Comparison of ENCODE assay signal across 1 cellular context in genomic region chr13:102978168-102978567, GRCh38.
TF ChIP-seq lines count a peak whose summit lies in the region.

No MANE protein-coding gene starts in this region.

TF ChIP-seq in SK-N-SH treated with all-trans-retinoic acid at 6 μM for 48 hours, 23 proteins besides CTCF, POLR2A, EP300 and RAD21 (continued from another document):
- TF ChIP-seq, protein P1, sequence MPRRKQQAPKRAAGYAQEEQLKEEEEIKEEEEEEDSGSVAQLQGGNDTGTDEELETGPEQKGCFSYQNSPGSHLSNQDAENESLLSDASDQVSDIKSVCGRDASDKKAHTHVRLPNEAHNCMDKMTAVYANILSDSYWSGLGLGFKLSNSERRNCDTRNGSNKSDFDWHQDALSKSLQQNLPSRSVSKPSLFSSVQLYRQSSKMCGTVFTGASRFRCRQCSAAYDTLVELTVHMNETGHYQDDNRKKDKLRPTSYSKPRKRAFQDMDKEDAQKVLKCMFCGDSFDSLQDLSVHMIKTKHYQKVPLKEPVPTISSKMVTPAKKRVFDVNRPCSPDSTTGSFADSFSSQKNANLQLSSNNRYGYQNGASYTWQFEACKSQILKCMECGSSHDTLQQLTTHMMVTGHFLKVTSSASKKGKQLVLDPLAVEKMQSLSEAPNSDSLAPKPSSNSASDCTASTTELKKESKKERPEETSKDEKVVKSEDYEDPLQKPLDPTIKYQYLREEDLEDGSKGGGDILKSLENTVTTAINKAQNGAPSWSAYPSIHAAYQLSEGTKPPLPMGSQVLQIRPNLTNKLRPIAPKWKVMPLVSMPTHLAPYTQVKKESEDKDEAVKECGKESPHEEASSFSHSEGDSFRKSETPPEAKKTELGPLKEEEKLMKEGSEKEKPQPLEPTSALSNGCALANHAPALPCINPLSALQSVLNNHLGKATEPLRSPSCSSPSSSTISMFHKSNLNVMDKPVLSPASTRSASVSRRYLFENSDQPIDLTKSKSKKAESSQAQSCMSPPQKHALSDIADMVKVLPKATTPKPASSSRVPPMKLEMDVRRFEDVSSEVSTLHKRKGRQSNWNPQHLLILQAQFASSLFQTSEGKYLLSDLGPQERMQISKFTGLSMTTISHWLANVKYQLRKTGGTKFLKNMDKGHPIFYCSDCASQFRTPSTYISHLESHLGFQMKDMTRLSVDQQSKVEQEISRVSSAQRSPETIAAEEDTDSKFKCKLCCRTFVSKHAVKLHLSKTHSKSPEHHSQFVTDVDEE (CRISPR knock-in tag; IDR thresholded peaks at IDR 0.05) = no peak
- no peak for TF ChIP-seq ESRRG (CRISPR knock-in tag; IDR thresholded peaks at IDR 0.05)
- TF ChIP-seq ARNTL (CRISPR knock-in tag; IDR thresholded peaks at IDR 0.05; ENCODE audit: borderline replicate concordance, low read depth) = no peak
- TF ChIP-seq CSRNP3 (CRISPR knock-in tag; IDR thresholded peaks at IDR 0.05) = no peak
- TF ChIP-seq TCF4 (CRISPR knock-in tag; IDR thresholded peaks at IDR 0.05; ENCODE audit: borderline replicate concordance) = no peak
